Comparison of ENCODE assay signal across 8 cellular contexts in genomic region chr1:204465469-204466415, GRCh38. TPM values are rescaled to one million over a fixed set of nuclear protein-coding genes. Genes with fewer than 3 reads are reported as not detected.
A peak's percentile ranks its signal among the peaks of the same experiment; 100 is the strongest.
DNase-seq lines count a peak whose midpoint lies in the region; ATAC-seq and TF ChIP-seq lines count a peak whose summit lies in the region.

No MANE protein-coding gene starts in this region.

- intact Hi-C loops in transverse colon (cut with DNase I; ENCODE audit: low total_unique reads): no loop called here

- peak overlapping the region; percentile 23 to 56 (median 37) for H3K27ac ChIP-seq in transverse colon

- no peak overlapping the region for H3K4me3 ChIP-seq in transverse colon

- ATAC-seq in GM18498 (IDR thresholded peaks at IDR 0.05; ENCODE audit: unreplicated experiment): peak; percentile 78
- peak; percentile 78 for ATAC-seq in GM21619 (IDR thresholded peaks at IDR 0.05; ENCODE audit: unreplicated experiment)

- H3K27me3 ChIP-seq in transverse colon: no peaks in the 10 kb centered on the region

- peaks cover 0 to 20% (median 4%) of the 10 kb centered on the region in 4 donors for H3K36me3 ChIP-seq in transverse colon

- H3K4me1 ChIP-seq in transverse colon: peaks cover 5 to 14% (median 7%) of the 10 kb centered on the region in 4 donors

- no peak for TF ChIP-seq POLR2A in transverse colon (IDR thresholded peaks at IDR 0.05)

- WGBS in transverse colon (ENCODE audit: low coverage in 1 of 2), 2 donors: 71 to 100% methylated on average over 2 to 19 of the region's 19 CpGs

- DNase-seq in NAMALWA (ENCODE audit: low spot score) (peak; percentile 25), germinal center (ENCODE audit: low spot score) (peak; percentile 52), transverse colon (no peak), DMS53 (lab: John Stamatoyannopoulos, UW) (no peak), 8988T (no peak)
- DNase-seq in activated CD8-positive, alpha-beta memory T cell treated with anti-CD3 and anti-CD28 coated beads, Interleukin-2, amount 50 U/mL, for 48 hours: no peak

- no peak for TF ChIP-seq CTCF in transverse colon (IDR thresholded peaks at IDR 0.05)

- in situ Hi-C loops in transverse colon (cut with MboI; ENCODE audit: low pct_ligation_motif_present in 1 of 4, low pct_unique_long_range_greater_than_20kb in 1 of 4, low sequenced_read_pairs in 3 of 4): no loop called here

- no peaks in the 10 kb centered on the region for H3K9me3 ChIP-seq in transverse colon

- no peak for TF ChIP-seq EP300 in transverse colon (IDR thresholded peaks at IDR 0.05; ENCODE audit: low read depth)

RNA-seq across cellular contexts. Expression of gene PIK3C2B, which starts 28.9 kb away (rescaled TPM):
- total RNA-seq in transverse colon: 100 to 1,000 TPM in 2 of 4 donors, 10 to 100 TPM in 2; 61.9 to 181 (median 88.8) TPM

RNA-seq across cellular contexts. Expression of gene MDM4, which starts 50.5 kb away (rescaled TPM):
- 100 to 1,000 TPM in 2 of 4 donors, 10 to 100 TPM in 2; 64.3 to 140 (median 109) TPM for total RNA-seq in transverse colon

RNA-seq across cellular contexts. Expression of gene PPP1R15B, which starts 54.1 kb away (rescaled TPM):
- 10 to 100 TPM; 30.8 to 74.2 (median 54.5) TPM for total RNA-seq in transverse colon

Comparison
In these comparisons a context has a peak if more than half of its experiments do, and no peak if none do; other contexts are left out.
1. DNase-seq: peak in NAMALWA (single experiment) and germinal center (single experiment); none in transverse colon (single experiment), DMS53 (single experiment), 8988T (single experiment) and activated CD8-positive, alpha-beta memory T cell treated with anti-CD3 and anti-CD28 coated beads, Interleukin-2, amount 50 U/mL, for 48 hours (single experiment).